ENCODE assay signal across 8 cellular contexts in the genomic region with DNA sequence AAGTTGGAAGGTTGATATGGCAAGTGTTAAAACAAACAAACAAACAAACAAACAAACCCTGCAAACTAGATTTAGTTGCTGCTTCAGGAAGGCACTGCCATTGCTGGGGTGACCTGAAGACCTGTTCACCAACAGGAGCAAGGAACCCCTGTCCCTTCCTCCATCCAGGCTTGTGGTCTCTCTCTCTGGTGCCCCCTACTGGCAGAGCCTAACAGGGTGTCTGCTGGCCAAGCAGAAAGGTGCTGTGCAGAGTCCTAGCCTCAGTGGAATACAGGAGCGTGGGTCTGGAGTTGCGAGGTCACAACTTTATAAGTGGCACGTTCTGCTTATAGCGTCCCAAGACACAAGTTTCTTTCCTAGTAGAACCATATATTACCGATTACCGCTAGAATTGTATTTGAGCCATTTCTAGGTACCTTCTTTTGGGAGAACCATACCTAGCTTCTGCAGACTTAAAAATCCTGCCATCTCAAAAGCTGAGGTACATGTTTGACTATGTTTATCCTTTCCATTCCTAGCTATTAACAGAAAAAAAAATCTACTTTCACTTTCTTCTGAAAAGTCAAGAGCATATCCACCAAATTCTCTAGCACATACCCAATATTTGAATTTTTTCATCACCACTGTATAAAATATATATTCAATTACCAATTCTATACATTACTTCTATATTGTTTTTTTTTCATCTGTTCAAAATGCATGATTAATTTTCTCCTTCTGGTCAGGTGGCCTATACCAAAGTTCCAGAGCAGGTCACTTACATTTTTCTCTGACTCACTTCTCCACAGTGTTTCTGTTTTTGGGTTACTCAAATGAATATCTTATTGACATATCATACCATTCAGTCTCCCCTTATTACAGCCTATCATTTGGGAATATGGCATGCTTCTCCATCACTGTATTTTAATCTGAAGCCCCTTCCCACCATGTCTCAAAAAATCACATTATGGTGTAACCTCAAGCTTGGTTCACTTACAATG. TPM values are rescaled to one million over a fixed set of nuclear protein-coding genes. Genes with fewer than 3 reads are reported as not detected.
DNase-seq lines count a peak whose midpoint lies in the region; ATAC-seq and TF ChIP-seq lines count a peak whose summit lies in the region.

No MANE protein-coding gene starts in this region.

- ATAC-seq in HG02798 (IDR thresholded peaks at IDR 0.05; ENCODE audit: poor library complexity, unreplicated experiment) (peak; percentile 70), T-cell (replicated peaks in 1 of 4) (peak; percentile 67 to 83 (median 74))

- H3K4me3 Mint-ChIP-seq in T-cell: no peak overlapping the region

- peak; percentile 59 for DNase-seq in GM10266 (ENCODE audit: extremely low spot score)
- DNase-seq in T-cell: peak; percentile 12 to 66 (median 48)
- DNase-seq in amygdala (lab: John Stamatoyannopoulos, UW): peak in 31 of 56 donors; percentile 2 to 69 (median 20)
- DNase-seq in iPS-NIHi7 (ENCODE audit: extremely low spot score): peak; percentile 83
- peak; percentile 74 to 78 for DNase-seq in stimulated activated CD4-positive, alpha-beta T cell treated with anti-CD3 and anti-CD28 coated beads, Interleukin-2, amount 100 ng/mL, for 48 hours
- no peak for DNase-seq in NCI-H2227 (lab: John Stamatoyannopoulos, UW; ENCODE audit: unreplicated experiment)
- DNase-seq in NCI-H524 treated with DMSO at 0.1 percent for 48 hours (lab: John Stamatoyannopoulos, UW): no peak

- no peak overlapping the region for H3K27ac Mint-ChIP-seq in T-cell

- POLR2A ChIA-PET in T-cell (lab: Charles Lee): no interaction called here

- peak; percentile 85 for TF ChIP-seq CTCF in GM10266 (IDR thresholded peaks at IDR 0.05; ENCODE audit: control insufficient read depth, insufficient read depth, low read depth, missing control alignments)

- H3K27me3 Mint-ChIP-seq in T-cell: peaks cover 0 to under 1% of the 10 kb centered on the region in 2 donors

- H3K36me3 Mint-ChIP-seq in T-cell: no peaks in the 10 kb centered on the region

- H3K9me3 Mint-ChIP-seq in T-cell: no peaks in the 10 kb centered on the region

- no peaks in the 10 kb centered on the region for H3K4me1 Mint-ChIP-seq in T-cell

- CTCF ChIA-PET in T-cell (lab: Charles Lee): interaction anchor here (0.6 to 2.2 kb wide), 11 partner anchors 9 to 143 kb away, joined by 3 to 23 read pairs (median 4); no protein-coding TSS in a partner anchor

RNA-seq across cellular contexts. Expression of a gene that starts 29.1 kb away (rescaled TPM):
- total RNA-seq in T-cell: 1 to 10 TPM in 3 of 5 donors, under 1 TPM in 1, not detected in 1; 0.95 to 2.4 (median 1.4) TPM

Comparison
In these comparisons a context has a peak if more than half of its experiments do, and no peak if none do; other contexts are left out.
1. DNase-seq: peak in GM10266 (single experiment), T-cell (34 of 34), amygdala (31 of 56), iPS-NIHi7 (single experiment) and stimulated activated CD4-positive, alpha-beta T cell treated with anti-CD3 and anti-CD28 coated beads, Interleukin-2, amount 100 ng/mL, for 48 hours (2 of 2); none in NCI-H2227 (single experiment) and NCI-H524 treated with DMSO at 0.1 percent for 48 hours (single experiment).